22 cellular contexts compared by ENCODE assay signal in genomic region chr12:94261119-94261518, GRCh38.
DNase-seq lines count a peak whose midpoint lies in the region; ATAC-seq and TF ChIP-seq lines count a peak whose summit lies in the region.
"Had no signal": no experiment of that assay in that cellular context is flagged by ENCODE, and none has a peak within 500 bp of the region (broad histone marks: within the 10 kb centered on the region; RNA-seq: fewer than 3 reads in every experiment).

No MANE protein-coding gene starts in this region.

- 0 to 3% methylated on average over 2 of the region's 2 CpGs for WGBS in ectodermal cell, 2 experiments
- WGBS in mesendoderm (ENCODE audit: extremely low coverage, insufficient coverage, low lambda C conversion rate): no CpG with 5 or more reads among the region's 2 CpGs
- WGBS in suprapubic skin: 86% methylated on average over 2 of the region's 2 CpGs

- H3K9ac ChIP-seq in mesendoderm (ENCODE audit: low read length): no peak overlapping the region

- H3K56ac ChIP-seq in mesendoderm (ENCODE audit: low read length): no peak overlapping the region

- ATAC-seq in effector memory CD8-positive, alpha-beta T cell (replicated peaks): no peak
- ATAC-seq in HG02610 (IDR thresholded peaks at IDR 0.05; ENCODE audit: unreplicated experiment): no peak
- ATAC-seq: lower lobe of right lung had no signal

- no peak overlapping the region for H3K4me2 ChIP-seq in mesendoderm (ENCODE audit: low read length)

- no peak overlapping the region for H3K18ac ChIP-seq in mesendoderm (ENCODE audit: low read length)

- no peak overlapping the region for H3K23ac ChIP-seq in mesendoderm (ENCODE audit: low read length)

- H2BK15ac ChIP-seq in mesendoderm (replicated peaks; ENCODE audit: low read depth): no peak overlapping the region

- H3K79me1 ChIP-seq in mesendoderm (ENCODE audit: low read length): no peaks in the 10 kb centered on the region

- H4K8ac ChIP-seq in mesendoderm (ENCODE audit: low read depth, low read length): no peak overlapping the region

- CTCF ChIA-PET in activated CD4-positive, alpha-beta T cell treated with anti-CD3 and anti-CD28 coated beads, Interleukin-2, amount 10 ng/mL, durations not matched to agents 7 days and 5 days (lab: Charles Lee): interaction anchor here (0.5 to 2.5 kb wide), 2 partner anchors 55 to 545 kb away, joined by 3 to 5 read pairs; no protein-coding TSS in a partner anchor

- no peak for DNase-seq in activated CD4-positive, alpha-beta T cell treated with anti-CD3 and anti-CD28 coated beads, Interleukin-2, amount 10 ng/mL, durations not matched to agents 7 days and 5 days
- DNase-seq in activated CD4-positive, alpha-beta T cell treated with anti-CD3 and anti-CD28 coated beads for 4 hours: no peak
- DNase-seq in mesendoderm (peak; percentile 62), suprapubic skin (ENCODE audit: low spot score in 2 of 2) (no peak), DMS114 treated with DMSO at 0.1 percent for 48 hours (lab: John Stamatoyannopoulos, UW; ENCODE audit: unreplicated experiment) (no peak)
- no peak for DNase-seq in effector memory CD8-positive, alpha-beta T cell
- DNase-seq: activated naive CD4-positive, alpha-beta T cell; C1 segment of cervical spinal cord; DND-41; HCEC 1CT; hypothalamus; lower lobe of right lung; NCI-H748 treated with DMSO at 0.1 percent for 48 hours; stimulated activated CD4-positive, alpha-beta T cell treated with anti-CD3 and anti-CD28 coated beads, Interleukin-2, amount 100 ng/mL, for 48 hours; stimulated activated CD8-positive, alpha-beta memory T cell treated with anti-CD3 and anti-CD28 coated beads, Interleukin-4, amount 100 ng/mL, for 48 hours; tibial artery; WERI-Rb-1 had no signal

- no peak for TF ChIP-seq EP300 in suprapubic skin (IDR thresholded peaks at IDR 0.05)

- no peak for TF ChIP-seq CTCF in suprapubic skin (IDR thresholded peaks at IDR 0.05)

- no peak overlapping the region for H2BK120ac ChIP-seq in mesendoderm (ENCODE audit: low read depth, low read length)

- H3K9me3 ChIP-seq in ectodermal cell (ENCODE audit: control insufficient read depth, low read length) (no peaks in the 10 kb centered on the region), suprapubic skin (no peaks in the 10 kb centered on the region)
- H3K9me3 ChIP-seq: lower lobe of right lung, tibial artery had no signal

- H3K36me3 ChIP-seq in ectodermal cell (ENCODE audit: control insufficient read depth, insufficient read depth, low read length) (no peaks in the 10 kb centered on the region), mesendoderm (ENCODE audit: control insufficient read depth, insufficient read depth, low read length) (no peaks in the 10 kb centered on the region), suprapubic skin (no peaks in the 10 kb centered on the region)
- H3K36me3 ChIP-seq: tibial artery, WERI-Rb-1 had no signal

- H3K4me3 ChIP-seq in ectodermal cell (ENCODE audit: insufficient read depth, low read depth, low read length) (no peak overlapping the region), mesendoderm (ENCODE audit: low read length) (no peak overlapping the region), suprapubic skin (no peak overlapping the region)

- H3K27ac ChIP-seq in ectodermal cell (ENCODE audit: insufficient read depth, low read depth, low read length, poor library complexity, severe bottlenecking): peak overlapping the region; percentile 60
- no peak overlapping the region for H3K27ac ChIP-seq in mesendoderm (ENCODE audit: low read depth, low read length)
- peak overlapping the region; percentile 79 for H3K27ac ChIP-seq in suprapubic skin
- H3K27ac ChIP-seq: 22Rv1, RWPE1, WERI-Rb-1 had no signal

- H3K36me3 Mint-ChIP-seq in activated CD4-positive, alpha-beta T cell treated with anti-CD3 and anti-CD28 coated beads, Interleukin-2, amount 10 ng/mL, durations not matched to agents 7 days and 5 days (ENCODE audit: low read depth): peaks cover 66% of the 10 kb centered on the region
- peaks cover 44% of the 10 kb centered on the region for H3K36me3 Mint-ChIP-seq in effector memory CD8-positive, alpha-beta T cell (ENCODE audit: insufficient read depth)

- H3K4me1 Mint-ChIP-seq in activated CD4-positive, alpha-beta T cell treated with anti-CD3 and anti-CD28 coated beads, Interleukin-2, amount 10 ng/mL, durations not matched to agents 7 days and 5 days: peaks cover 33% of the 10 kb centered on the region
- H3K4me1 Mint-ChIP-seq in effector memory CD8-positive, alpha-beta T cell (ENCODE audit: low read depth in 2 of 2): peaks cover 22 to 23% of the 10 kb centered on the region in 2 donors

- no peaks in the 10 kb centered on the region for H3K27me3 Mint-ChIP-seq in activated CD4-positive, alpha-beta T cell treated with anti-CD3 and anti-CD28 coated beads, Interleukin-2, amount 10 ng/mL, durations not matched to agents 7 days and 5 days
- H3K27me3 Mint-ChIP-seq in effector memory CD8-positive, alpha-beta T cell: no peaks in the 10 kb centered on the region

- H3K27ac Mint-ChIP-seq in activated CD4-positive, alpha-beta T cell treated with anti-CD3 and anti-CD28 coated beads, Interleukin-2, amount 10 ng/mL, durations not matched to agents 7 days and 5 days: peak overlapping the region; percentile 34
- peak overlapping the region in 1 of 2 donors; percentile 99 for H3K27ac Mint-ChIP-seq in effector memory CD8-positive, alpha-beta T cell

- H3K27me3 ChIP-seq in ectodermal cell (ENCODE audit: control insufficient read depth, insufficient read depth, low read length, poor library complexity, severe bottlenecking) (no peaks in the 10 kb centered on the region), mesendoderm (ENCODE audit: insufficient read depth, low read length, poor library complexity) (no peaks in the 10 kb centered on the region), suprapubic skin (no peaks in the 10 kb centered on the region)
- H3K27me3 ChIP-seq: tibial artery had no signal

- no peak overlapping the region for H3K4ac ChIP-seq in mesendoderm (ENCODE audit: low read depth, low read length)

- peaks cover 39% of the 10 kb centered on the region for H3K4me1 ChIP-seq in ectodermal cell (ENCODE audit: control insufficient read depth, insufficient read depth, low read length)
- H3K4me1 ChIP-seq in mesendoderm (ENCODE audit: control insufficient read depth, low read depth, low read length): peaks cover 7% of the 10 kb centered on the region
- peaks cover 36% of the 10 kb centered on the region for H3K4me1 ChIP-seq in suprapubic skin

- no peak for TF ChIP-seq POLR2A in suprapubic skin (IDR thresholded peaks at IDR 0.05)

- H3K79me2 ChIP-seq in mesendoderm (ENCODE audit: control insufficient read depth, insufficient read depth, low read length): no peaks in the 10 kb centered on the region

- H3K9me3 Mint-ChIP-seq in activated CD4-positive, alpha-beta T cell treated with anti-CD3 and anti-CD28 coated beads, Interleukin-2, amount 10 ng/mL, durations not matched to agents 7 days and 5 days: no peaks in the 10 kb centered on the region
- H3K9me3 Mint-ChIP-seq in effector memory CD8-positive, alpha-beta T cell: no peaks in the 10 kb centered on the region
- H3K9me3 Mint-ChIP-seq: neural crest cell had no signal

- H2BK5ac ChIP-seq in mesendoderm (ENCODE audit: low read length): no peak overlapping the region

- H4K5ac ChIP-seq in mesendoderm (ENCODE audit: low read length): no peak overlapping the region

- no peak overlapping the region for H3K4me3 Mint-ChIP-seq in activated CD4-positive, alpha-beta T cell treated with anti-CD3 and anti-CD28 coated beads, Interleukin-2, amount 10 ng/mL, durations not matched to agents 7 days and 5 days
- H3K4me3 Mint-ChIP-seq in effector memory CD8-positive, alpha-beta T cell: no peak overlapping the region
- H3K4me3 Mint-ChIP-seq: neural crest cell had no signal

- POLR2A ChIA-PET in activated CD4-positive, alpha-beta T cell treated with anti-CD3 and anti-CD28 coated beads, Interleukin-2, amount 10 ng/mL, durations not matched to agents 7 days and 5 days (lab: Charles Lee): no interaction called here

- H2AK5ac ChIP-seq in mesendoderm (ENCODE audit: low read length): no peak overlapping the region
